1 cellular context compared by ENCODE assay signal in genomic region chr1:61393575-61393974, GRCh38.
TF ChIP-seq lines count a peak whose summit lies in the region.

No MANE protein-coding gene starts in this region.

TF ChIP-seq in K562, 482 proteins besides CTCF, POLR2A, EP300 and RAD21 (continued from another document):
- TF ChIP-seq CHD7 (IDR thresholded peaks at IDR 0.05; ENCODE audit: low read depth, low read length) (no peak), ZNF146 (CRISPR knock-in tag; IDR thresholded peaks at IDR 0.05; ENCODE audit: unreplicated experiment) (no peak)
